ENCODE assay signal across 8 cellular contexts in the genomic region with DNA sequence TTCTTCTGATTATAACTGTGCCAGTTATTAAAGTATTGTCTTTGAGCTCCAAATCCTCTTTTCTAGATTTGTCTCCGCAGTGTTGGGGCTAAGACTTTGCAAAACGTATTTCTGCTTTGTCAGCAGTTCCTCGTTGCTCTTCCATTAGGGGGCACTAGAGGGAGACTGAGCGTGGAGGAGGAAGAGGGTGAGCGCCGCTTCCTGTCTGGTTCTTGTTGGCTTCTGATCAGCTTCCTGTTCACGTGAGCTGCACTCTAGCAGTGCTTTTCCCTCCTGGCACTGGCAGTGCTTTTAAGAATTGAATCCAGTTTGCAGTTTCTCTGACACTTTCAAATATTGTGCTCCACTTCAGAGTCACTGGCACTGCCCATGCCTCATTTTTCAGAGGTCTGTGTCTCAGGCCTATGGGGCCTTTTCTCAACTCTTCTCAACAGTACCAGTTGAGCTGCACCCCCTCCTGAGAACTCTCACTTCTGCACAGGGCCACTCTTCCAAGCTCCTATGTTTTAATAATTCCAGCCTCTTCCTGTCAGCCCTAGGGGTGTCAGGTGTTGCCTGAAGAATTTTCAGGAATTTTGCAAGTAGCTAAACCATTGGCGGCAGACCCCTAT. TPM values are rescaled to one million over a fixed set of nuclear protein-coding genes. Genes with fewer than 3 reads are reported as not detected.
DNase-seq lines count a peak whose midpoint lies in the region; ATAC-seq and TF ChIP-seq lines count a peak whose summit lies in the region.

No MANE protein-coding gene starts in this region.

- H3K36me3 Mint-ChIP-seq in CD8-positive, alpha-beta T cell, result no peaks in the 10 kb centered on the region

- POLR2A ChIA-PET in CD8-positive, alpha-beta T cell (lab: Charles Lee), result no interaction called here

- peak in 4 of 7 experiments; percentile 8 to 49 (median 13) for DNase-seq in CD8-positive, alpha-beta T cell
- DNase-seq in NCI-H2029 (lab: John Stamatoyannopoulos, UW) (peak; percentile 46), left lobe of liver (ENCODE audit: low spot score) (no peak), NCI-H1436 (lab: John Stamatoyannopoulos, UW) (no peak)
- peak; percentile 39 to 49 for DNase-seq in activated T-cell treated with anti-CD3 and anti-CD28 coated beads, Interleukin-2, amount 50 U/mL, for 48 hours

- TF ChIP-seq CTCF in CD8-positive, alpha-beta T cell (IDR thresholded peaks at IDR 0.05), result peak; percentile 24

- H3K9me3 Mint-ChIP-seq in CD8-positive, alpha-beta T cell, result peaks cover 10% of the 10 kb centered on the region

- CTCF ChIA-PET in CD8-positive, alpha-beta T cell (lab: Charles Lee), result interaction anchor here (0.7 to 1.0 kb wide), 2 partner anchors 11 to 17 kb away, joined by 3 read pairs; no protein-coding TSS in a partner anchor

- no peaks in the 10 kb centered on the region for H3K27me3 ChIP-seq in CD8-positive, alpha-beta T cell (ENCODE audit: insufficient read depth, low read length)

- no peak overlapping the region for H3K4me3 Mint-ChIP-seq in CD8-positive, alpha-beta T cell

- intact Hi-C loops in CD8-positive, alpha-beta T cell (cut with DNase I, micrococcal nuclease), result no loop called here

- H3K4me1 ChIP-seq in CD8-positive, alpha-beta T cell (ENCODE audit: insufficient read depth, low read length), result peaks cover 6% of the 10 kb centered on the region

- peak; percentile 76 for ATAC-seq in CD8-positive, alpha-beta T cell
- peak; percentile 31 for ATAC-seq in GM19468 (IDR thresholded peaks at IDR 0.05; ENCODE audit: extremely low read depth, unreplicated experiment)
- peak; percentile 33 for ATAC-seq in left lobe of liver
- ATAC-seq in HG03378 (IDR thresholded peaks at IDR 0.05; ENCODE audit: unreplicated experiment), result no peak
- no peak for ATAC-seq in GM19467 (IDR thresholded peaks at IDR 0.05; ENCODE audit: unreplicated experiment)

- H3K27ac Mint-ChIP-seq in CD8-positive, alpha-beta T cell, result no peak overlapping the region

- H3K4me1 Mint-ChIP-seq in CD8-positive, alpha-beta T cell (ENCODE audit: low read depth), result peaks cover 4% of the 10 kb centered on the region

- no peaks in the 10 kb centered on the region for H3K36me3 ChIP-seq in CD8-positive, alpha-beta T cell (ENCODE audit: insufficient read depth, low read length)

- peaks cover 23% of the 10 kb centered on the region for H3K27me3 Mint-ChIP-seq in CD8-positive, alpha-beta T cell (ENCODE audit: low read depth)

- H3K9me3 ChIP-seq in CD8-positive, alpha-beta T cell (ENCODE audit: low read length), result no peaks in the 10 kb centered on the region

- no peak overlapping the region for H3K4me3 ChIP-seq in CD8-positive, alpha-beta T cell (ENCODE audit: low read depth, low read length)

- no peak overlapping the region for H3K27ac ChIP-seq in CD8-positive, alpha-beta T cell (ENCODE audit: low read depth, low read length)

RNA-seq across cellular contexts. Expression of a gene that starts 54.4 kb away (rescaled TPM):
- total RNA-seq in CD8-positive, alpha-beta T cell, result 1 to 10 TPM; 5.3 to 7.5 TPM
- 5.9 TPM for total RNA-seq in left lobe of liver

Comparison
In these comparisons a context has a peak if more than half of its experiments do, and no peak if none do; other contexts are left out.
1. ATAC-seq: peak in CD8-positive, alpha-beta T cell (single experiment), GM19468 (single experiment) and left lobe of liver (single experiment); none in HG03378 (single experiment) and GM19467 (single experiment).
2. DNase-seq: peak in CD8-positive, alpha-beta T cell (4 of 7), NCI-H2029 (single experiment) and activated T-cell treated with anti-CD3 and anti-CD28 coated beads, Interleukin-2, amount 50 U/mL, for 48 hours (2 of 2); none in left lobe of liver (single experiment) and NCI-H1436 (single experiment).